Comparison of ENCODE assay signal across 8 cellular contexts in the genomic region with DNA sequence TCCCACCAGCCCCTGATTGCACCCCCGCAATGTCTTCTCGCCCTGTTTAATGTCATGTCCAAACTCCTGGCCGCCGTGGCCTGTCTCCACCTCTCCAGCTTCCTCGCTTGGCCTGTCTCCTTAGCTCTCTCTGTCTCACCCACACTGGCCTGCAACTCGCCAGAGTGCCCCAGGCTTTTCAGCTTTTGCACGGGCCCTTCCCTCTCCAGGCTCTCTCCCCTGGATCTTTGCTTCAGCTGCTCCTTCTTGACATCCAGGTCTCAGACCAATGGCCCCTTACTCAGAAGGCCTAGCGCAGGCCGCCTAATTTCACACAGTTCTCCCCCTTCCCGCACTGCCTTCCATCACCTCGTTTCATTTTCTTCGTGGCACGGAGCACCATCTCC. TPM values are rescaled to one million over a fixed set of nuclear protein-coding genes. Genes with fewer than 3 reads are reported as not detected.
A peak's percentile ranks its signal among the peaks of the same experiment; 100 is the strongest.
DNase-seq lines count a peak whose midpoint lies in the region; ATAC-seq, FAIRE-seq and TF ChIP-seq lines count a peak whose summit lies in the region.

No MANE protein-coding gene starts in this region.

- no peaks in the 10 kb centered on the region; a peak in 1 of 4 replicates for H3K36me3 ChIP-seq in GM12878 (ENCODE audit: control insufficient read depth in 2 of 2, insufficient read depth in 2 of 2, low read length in 1 of 2)

- H3K4me3 ChIP-seq in Jurkat, Clone E6-1 (ENCODE audit: low read length), result peak overlapping the region; percentile 90
- peak overlapping the region; percentile 84 for H3K4me3 ChIP-seq in GM12878

- TF ChIP-seq RAD21 in GM12878 (IDR thresholded peaks at IDR 0.05; ENCODE audit: insufficient read depth, low read depth, low read length), result no peak

- no peak for FAIRE-seq in GM12878 (lab: Jason Lieb, UNC)

- TF ChIP-seq EP300 in GM12878 (IDR thresholded peaks at IDR 0.05; ENCODE audit: borderline replicate concordance in 1 of 2, control insufficient read depth in 1 of 2, low read depth in 2 of 2, low read length in 2 of 2), result no peak

- peaks cover 11% of the 10 kb centered on the region for H3K79me2 ChIP-seq in GM12878 (ENCODE audit: control insufficient read depth, insufficient read depth, low read length)

- WGBS in GM12878 (ENCODE audit: insufficient coverage, insufficient replicate concordance, low lambda C conversion rate, missing lambda C conversion rate), result 32% methylated on average over 13 of the region's 13 CpGs

- H3K9ac ChIP-seq in GM12878 (ENCODE audit: control insufficient read depth, insufficient read depth, low read length), result peak overlapping the region; percentile 87

- no peak for TF ChIP-seq CTCF in GM12878 (IDR thresholded peaks at IDR 0.05 in 2 of 3, conservative IDR thresholded peaks at IDR 0.05 in 1 of 3; ENCODE audit: control insufficient read depth in 2 of 3, extremely low read depth in 1 of 3, insufficient read depth in 1 of 3, low read depth in 3 of 3, low read length in 3 of 3)

- DNase-seq in activated CD4-positive, alpha-beta T cell treated with anti-CD3 and anti-CD28 coated beads for 36 hours, result peak; percentile 16
- DNase-seq in activated CD4-positive, alpha-beta T cell treated with anti-CD3 and anti-CD28 coated beads, Interleukin-2, amount 50 U/mL, for 4 hours, result no peak
- no peak for DNase-seq in Jurkat, Clone E6-1 (ENCODE audit: low read depth, low spot score)
- DNase-seq in GM12878 (ENCODE audit: low read depth, low spot score), result no peak
- DNase-seq in iPS-NIHi11 (ENCODE audit: low spot score), result peak; percentile 19
- DNase-seq in stimulated activated naive B cell treated with anti-CD40 and anti-IgM and Interleukin-4, amounts not matched to agents 10 μg/mL and 1 μg/mL and 100 μg/mL, for 72 hours, result no peak
- no peak for DNase-seq in AML-193 (lab: John Stamatoyannopoulos, UW)

- intact Hi-C loops in activated CD4-positive, alpha-beta T cell treated with anti-CD3 and anti-CD28 coated beads for 36 hours (cut with DNase I, micrococcal nuclease), result loop anchor here (1.0 to 10.0 kb wide), 12 partner anchors 14 to 1878 kb away; partner anchors contain the start of genes SSBP1 (in 2 of the 2), KDM7A (in 1 of the 2), MKRN1 (in 1 of the 2) and MRPS33 (in 1 of the 2)
- intact Hi-C loops in GM12878 (cut with micrococcal nuclease; ENCODE audit: unreplicated experiment), result loop anchor here (5.0 kb wide), 2 partner anchors 37 to 187 kb away; partner anchors contain the start of gene SSBP1

- H3K27me3 ChIP-seq in GM12878 (replicated peaks in 1 of 2; ENCODE audit: control insufficient read depth in 2 of 2, insufficient read depth in 2 of 2, low read length in 1 of 2), result no peaks in the 10 kb centered on the region

- peak overlapping the region; percentile 88 for H3K4me3 Mint-ChIP-seq in activated CD4-positive, alpha-beta T cell treated with anti-CD3 and anti-CD28 coated beads for 36 hours
- peak overlapping the region; percentile 81 to 94 for H3K4me3 Mint-ChIP-seq in stimulated activated naive B cell treated with anti-CD40 and anti-IgM and Interleukin-4, amounts not matched to agents 10 μg/mL and 1 μg/mL and 100 μg/mL, for 72 hours

- POLR2A ChIA-PET in activated CD4-positive, alpha-beta T cell treated with anti-CD3 and anti-CD28 coated beads for 36 hours (lab: Charles Lee), result no interaction called here
- POLR2A ChIA-PET in GM12878 (lab: Charles Lee), result interaction anchor here (1.0 to 1.5 kb wide), 3 partner anchors 8 to 98 kb away, joined by 3 to 4 read pairs (median 4); no protein-coding TSS in a partner anchor

- TSS peak; percentile 93 for BruUV-seq in GM12878 (replicated peaks; lab: Mats Ljungman, UMichigan)

- RAD21 ChIA-PET in GM12878 (lab: Charles Lee; ENCODE audit: unreplicated experiment), result interaction anchor here (1.3 kb wide), 1 partner anchor 99 kb away, joined by 3 read pairs; no protein-coding TSS in a partner anchor

- no peaks in the 10 kb centered on the region for H4K20me1 ChIP-seq in GM12878 (ENCODE audit: control insufficient read depth, insufficient read depth)

- H3K4me1 Mint-ChIP-seq in activated CD4-positive, alpha-beta T cell treated with anti-CD3 and anti-CD28 coated beads for 36 hours, result peaks cover 31% of the 10 kb centered on the region
- H3K4me1 Mint-ChIP-seq in stimulated activated naive B cell treated with anti-CD40 and anti-IgM and Interleukin-4, amounts not matched to agents 10 μg/mL and 1 μg/mL and 100 μg/mL, for 72 hours, result peaks cover 23 to 28% of the 10 kb centered on the region in 2 donors

- peaks cover 21% of the 10 kb centered on the region for H3K36me3 Mint-ChIP-seq in activated CD4-positive, alpha-beta T cell treated with anti-CD3 and anti-CD28 coated beads for 36 hours (ENCODE audit: low read depth)
- peaks cover 11 to 14% of the 10 kb centered on the region in 2 donors for H3K36me3 Mint-ChIP-seq in stimulated activated naive B cell treated with anti-CD40 and anti-IgM and Interleukin-4, amounts not matched to agents 10 μg/mL and 1 μg/mL and 100 μg/mL, for 72 hours

- no peaks in the 10 kb centered on the region for H3K9me3 ChIP-seq in GM12878 (replicated peaks; ENCODE audit: control insufficient read depth, insufficient read depth, low read length)

- SMC1A ChIA-PET in GM12878 (lab: Charles Lee; ENCODE audit: uncharacterized antibody, unreplicated experiment), result interaction anchor here (0.6 to 3.9 kb wide), 8 partner anchors 8 to 851 kb away, joined by 3 to 23 read pairs (median 3); no protein-coding TSS in a partner anchor

- CTCF ChIA-PET in activated CD4-positive, alpha-beta T cell treated with anti-CD3 and anti-CD28 coated beads for 36 hours (lab: Charles Lee), result interaction anchor here (0.8 to 1.5 kb wide), 5 partner anchors 8 to 187 kb away, joined by 3 to 9 read pairs (median 5); partner anchors contain the start of gene SSBP1
- CTCF ChIA-PET in GM12878 (lab: Yijun Ruan, JAX), result interaction anchor here (0.7 to 3.0 kb wide), 3 partner anchors 9 to 187 kb away, joined by 3 to 21 read pairs (median 7); partner anchors contain the start of gene SSBP1

- H3K27ac ChIP-seq in GM12878 (ENCODE audit: control insufficient read depth, insufficient read depth), result peak overlapping the region; percentile 84

- H3K9me3 Mint-ChIP-seq in activated CD4-positive, alpha-beta T cell treated with anti-CD3 and anti-CD28 coated beads for 36 hours (ENCODE audit: low read depth), result no peaks in the 10 kb centered on the region
- H3K9me3 Mint-ChIP-seq in stimulated activated naive B cell treated with anti-CD40 and anti-IgM and Interleukin-4, amounts not matched to agents 10 μg/mL and 1 μg/mL and 100 μg/mL, for 72 hours, result no peaks in the 10 kb centered on the region

- H3K4me2 ChIP-seq in GM12878 (ENCODE audit: control insufficient read depth, insufficient read depth), result peak overlapping the region; percentile 98

- H3K4me1 ChIP-seq in GM12878 (ENCODE audit: control insufficient read depth, insufficient read depth, low read length), result peaks cover 8% of the 10 kb centered on the region

- H2AFZ ChIP-seq in GM12878 (ENCODE audit: control insufficient read depth, low read depth, low read length), result peak overlapping the region; percentile 85

- ATAC-seq in activated CD4-positive, alpha-beta T cell treated with anti-CD3 and anti-CD28 coated beads for 36 hours, result peak; percentile 11
- peak; percentile 18 for ATAC-seq in GM12878
- no peak for ATAC-seq in stimulated activated naive B cell treated with anti-CD40 and anti-IgM and Interleukin-4, amounts not matched to agents 10 μg/mL and 1 μg/mL and 100 μg/mL, for 72 hours (replicated peaks)
- ATAC-seq in GM18517 (IDR thresholded peaks at IDR 0.05; ENCODE audit: unreplicated experiment), result no peak

- peak overlapping the region; percentile 86 for H3K27ac Mint-ChIP-seq in activated CD4-positive, alpha-beta T cell treated with anti-CD3 and anti-CD28 coated beads for 36 hours
- H3K27ac Mint-ChIP-seq in stimulated activated naive B cell treated with anti-CD40 and anti-IgM and Interleukin-4, amounts not matched to agents 10 μg/mL and 1 μg/mL and 100 μg/mL, for 72 hours, result peak overlapping the region; percentile 70

- in situ Hi-C loops in GM12878 (cut with MboI), result no loop called here

- TF ChIP-seq POLR2A in GM12878 (IDR thresholded peaks at IDR 0.05; ENCODE audit: low read depth, low read length), result no peak

- no peaks in the 10 kb centered on the region for H3K27me3 Mint-ChIP-seq in activated CD4-positive, alpha-beta T cell treated with anti-CD3 and anti-CD28 coated beads for 36 hours
- no peaks in the 10 kb centered on the region for H3K27me3 Mint-ChIP-seq in stimulated activated naive B cell treated with anti-CD40 and anti-IgM and Interleukin-4, amounts not matched to agents 10 μg/mL and 1 μg/mL and 100 μg/mL, for 72 hours

TF ChIP-seq in GM12878, 131 proteins besides CTCF, POLR2A, EP300 and RAD21 (continues in another document):
- TF ChIP-seq HDGF (IDR thresholded peaks at IDR 0.05), result peak; percentile 73; the same call in 1 of the 2 replicates

RNA-seq across cellular contexts. Expression of gene AGK, which starts 0.5 kb away (rescaled TPM):
- 10 to 100 TPM; 49.7 to 52.9 TPM for total RNA-seq in activated CD4-positive, alpha-beta T cell treated with anti-CD3 and anti-CD28 coated beads for 36 hours
- polyA plus RNA-seq in Jurkat, Clone E6-1 (2012; ENCODE audit: insufficient read depth, insufficient read length), result 29.7 TPM
- total RNA-seq in GM12878 (2013; cell fraction: nucleolus; rRNA removed), result 116 and 125 TPM in 2 replicates
- 48.4 and 55.0 TPM in 2 replicates for total RNA-seq in GM12878 (2014; rRNA removed)
- total RNA-seq in GM12878 (2014; rRNA removed; fragmentation: Illumina TruSeq; extraction: Trizol), result 47.1 and 50.9 TPM in 2 replicates
- 40.4 and 42.1 TPM in 2 replicates for total RNA-seq in GM12878 (2021)
- polyA plus RNA-seq in GM12878 (2011; ENCODE audit: low read depth), result 23.0 TPM
- polyA plus RNA-seq in GM12878 (2011; rRNA removed), result 85.6 and 115 TPM in 2 replicates
- 61.6 and 70.8 TPM in 2 replicates for polyA plus RNA-seq in GM12878 (2011; cell fraction: cytosol; rRNA removed)
- 76.2 and 97.7 TPM in 2 replicates for polyA plus RNA-seq in GM12878 (2011; cell fraction: nucleus; rRNA removed)
- polyA plus RNA-seq in GM12878 (2012), result 22.4 and 29.4 TPM in 2 replicates
- 64.8 and 71.6 TPM in 2 replicates for polyA plus RNA-seq in GM12878 (2014; fragmentation: Illumina TruSeq; extraction: Trizol)
- polyA plus RNA-seq in GM12878 (2014; fragmentation: Nextera tagmentation; extraction: Ambion mirVana), result 10 to 100 TPM; 32.5 to 34.1 TPM
- polyA plus RNA-seq in GM12878 (2014; rRNA removed), result 45.9 and 51.5 TPM in 2 replicates
- polyA plus RNA-seq in GM12878 (2016; fragmentation: Nextera tagmentation; extraction: Ambion mirVana), result 10 to 100 TPM; 43.8 to 49.6 TPM
- polyA minus RNA-seq in GM12878 (2011; rRNA and poly(A)+ RNA removed), result 68.4 and 72.8 TPM in 2 replicates
- polyA minus RNA-seq in GM12878 (2011; cell fraction: cytosol; rRNA and poly(A)+ RNA removed), result 13.0 and 17.3 TPM in 2 replicates
- polyA minus RNA-seq in GM12878 (2011; cell fraction: nucleus; rRNA and poly(A)+ RNA removed), result 90.6 and 95.3 TPM in 2 replicates

Comparison
In these comparisons a context has a peak if more than half of its experiments do, and no peak if none do; other contexts are left out.
1. DNase-seq: peak in activated CD4-positive, alpha-beta T cell treated with anti-CD3 and anti-CD28 coated beads for 36 hours (single experiment) and iPS-NIHi11 (single experiment); none in activated CD4-positive, alpha-beta T cell treated with anti-CD3 and anti-CD28 coated beads, Interleukin-2, amount 50 U/mL, for 4 hours (0 of 2), Jurkat, Clone E6-1 (single experiment), GM12878 (single experiment), stimulated activated naive B cell treated with anti-CD40 and anti-IgM and Interleukin-4, amounts not matched to agents 10 μg/mL and 1 μg/mL and 100 μg/mL, for 72 hours (single experiment) and AML-193 (0 of 2).
2. ATAC-seq: peak in activated CD4-positive, alpha-beta T cell treated with anti-CD3 and anti-CD28 coated beads for 36 hours (single experiment) and GM12878 (single experiment); none in stimulated activated naive B cell treated with anti-CD40 and anti-IgM and Interleukin-4, amounts not matched to agents 10 μg/mL and 1 μg/mL and 100 μg/mL, for 72 hours (0 of 2) and GM18517 (single experiment).